11 cellular contexts compared by ENCODE assay signal in genomic region chr10:127687548-127687947, GRCh38. TPM values are rescaled to one million over a fixed set of nuclear protein-coding genes. Genes with fewer than 3 reads are reported as not detected.
"Had no signal": no experiment of that assay in that cellular context is flagged by ENCODE, and none has a peak within 500 bp of the region (broad histone marks: within the 10 kb centered on the region; RNA-seq: fewer than 3 reads in every experiment).

No MANE protein-coding gene starts in this region.

- H3K27ac ChIP-seq: GM23248, HL-60 had no signal

- DNase-seq: GM23248, GOT3, H7, HFFc6 had no signal

- H3K4me1 ChIP-seq: HAP-1 had no signal

- H3K4me3 ChIP-seq: GM23248, HAP-1 had no signal

- H3K9me3 ChIP-seq: HAP-1 had no signal

- H3K9ac ChIP-seq: GM23248 had no signal

- ATAC-seq: HCT116, HepG2 had no signal

- H3K36me3 ChIP-seq: HAP-1 had no signal

RNA-seq across cellular contexts. Expression of gene FOXI2, which starts 49.4 kb away (rescaled TPM):
- total RNA-seq: GM23248, H4, HepG2, HFFc6, HT1080 had no signal
- polyA plus RNA-seq: GM23248, HepG2, IgD-negative memory B cell had no signal
